ENCODE assay signal across 8 cellular contexts in genomic region chr2:19901458-19902271, GRCh38.
DNase-seq lines count a peak whose midpoint lies in the region; ATAC-seq lines count a peak whose summit lies in the region.

TTC32 (minus strand) TSS chr2:19901983; CDS start chr2:19901854, 129 bp downstream.

- H3K27me3 ChIP-seq in BLaER1, result no peaks in the 10 kb centered on the region
- no peaks in the 10 kb centered on the region for H3K27me3 ChIP-seq in layer of hippocampus (ENCODE audit: control insufficient read depth, insufficient read depth, low read length)

- peaks cover 44% of the 10 kb centered on the region for H3K4me1 ChIP-seq in BLaER1

- H3K4me3 ChIP-seq in BLaER1, result peak within 1 kb of the TSS; percentile 85

- H3K9ac ChIP-seq in BLaER1, result peak within 1 kb of the TSS; percentile 97

- peak; percentile 69 for DNase-seq in NCI-H524 treated with DMSO at 0.1 percent for 48 hours (lab: John Stamatoyannopoulos, UW)
- peak; percentile 93 to 94 for DNase-seq in activated CD4-positive, alpha-beta T cell treated with anti-CD3 and anti-CD28 coated beads for 4 hours
- peak; percentile 83 to 88 (median 84) for DNase-seq in stimulated activated CD4-positive, alpha-beta T cell treated with anti-CD3 and anti-CD28 coated beads, Interleukin-1b, Interleukin-23, amount 100 ng/mL, for 24 hours (ENCODE audit: low read depth in 4 of 4, low spot score in 1 of 4)

- H3K9me3 ChIP-seq in BLaER1, result no peaks in the 10 kb centered on the region

- H3K36me3 ChIP-seq in BLaER1, result no peaks in the 10 kb centered on the region

- ATAC-seq in GM19324 (IDR thresholded peaks at IDR 0.05; ENCODE audit: low FRiP score, unreplicated experiment) (peak; percentile 87), HG03460 (IDR thresholded peaks at IDR 0.05; ENCODE audit: unreplicated experiment) (peak; percentile 83)

- peaks cover 30% of the 10 kb centered on the region for H4K20me1 ChIP-seq in BLaER1

- peak within 1 kb of the TSS; percentile 96 for H3K27ac ChIP-seq in BLaER1
- peak within 1 kb of the TSS; percentile 94 for H3K27ac ChIP-seq in cingulate gyrus (ENCODE audit: low read depth, low read length)
- peak within 1 kb of the TSS; percentile 94 for H3K27ac ChIP-seq in layer of hippocampus (ENCODE audit: low read depth, low read length)

- peak within 1 kb of the TSS; percentile 94 for H3K4me2 ChIP-seq in BLaER1

Comparison
In these comparisons a context has a peak if more than half of its experiments do, and no peak if none do; other contexts are left out.
1. Peak in every context shown above with its lines: DNase-seq, ATAC-seq, H3K4me3 ChIP-seq and H3K27ac ChIP-seq.